ENCODE assay signal across 8 cellular contexts in the genomic region with DNA sequence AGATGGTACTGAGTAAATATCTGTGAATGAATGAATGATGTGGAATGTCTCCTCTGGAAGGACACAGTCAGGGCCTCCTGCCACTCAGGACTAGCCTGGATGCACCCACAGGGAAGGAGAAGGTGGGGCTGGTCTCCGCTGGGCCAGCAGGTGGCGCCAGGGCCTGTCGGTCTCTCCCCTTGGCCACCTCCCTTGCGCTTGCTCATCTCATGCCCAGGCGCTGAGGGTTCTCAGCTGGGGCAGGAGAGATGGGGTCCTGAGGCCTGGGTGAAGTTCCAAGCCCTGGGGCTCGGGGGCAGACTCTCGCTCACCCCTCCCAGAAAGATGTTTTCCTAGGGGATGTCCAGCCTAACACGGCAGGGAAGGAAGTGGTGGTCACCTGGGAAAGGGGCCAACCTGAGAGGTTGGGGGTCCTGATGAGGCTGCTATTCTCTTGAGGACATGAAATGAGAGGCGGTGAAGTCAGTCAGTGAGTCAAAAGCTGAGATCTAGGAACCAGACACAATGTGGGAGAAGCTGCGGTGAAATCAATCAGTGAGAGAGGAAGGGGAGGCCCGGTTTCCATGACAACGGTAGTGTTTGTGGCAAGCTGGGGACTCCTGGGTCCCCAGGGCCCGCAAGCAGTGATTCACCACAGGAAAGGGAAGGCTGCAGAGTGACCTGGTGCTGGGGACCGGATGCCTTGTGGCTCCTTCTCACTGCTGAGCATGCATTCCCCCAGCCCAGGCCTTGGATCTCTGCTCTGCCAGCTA. TPM values are rescaled to one million over a fixed set of nuclear protein-coding genes. Genes with fewer than 3 reads are reported as not detected.
A peak's percentile ranks its signal among the peaks of the same experiment; 100 is the strongest.
DNase-seq lines count a peak whose midpoint lies in the region; ATAC-seq and TF ChIP-seq lines count a peak whose summit lies in the region.

No MANE protein-coding gene starts in this region.

- peak overlapping the region; percentile 39 to 85 (median 78) for H3K4me3 Mint-ChIP-seq in CD4-positive, alpha-beta memory T cell

- peaks cover 3 to 4% of the 10 kb centered on the region in 2 donors for H3K27me3 Mint-ChIP-seq in CD4-positive, alpha-beta memory T cell

- peak overlapping the region; percentile 90 to 100 (median 99) for H3K27ac Mint-ChIP-seq in CD4-positive, alpha-beta memory T cell

- peak; percentile 88 to 98 (median 91) for DNase-seq in CD4-positive, alpha-beta memory T cell
- DNase-seq in HPDE6-E6E7 (ENCODE audit: extremely low spot score) (peak; percentile 81), NOMO-1 treated with DMSO at 0.1 percent for 48 hours (lab: John Stamatoyannopoulos, UW; ENCODE audit: unreplicated experiment) (peak; percentile 94), mucosa of descending colon (peak; percentile 90 to 95 (median 93))
- DNase-seq in activated CD8-positive, alpha-beta memory T cell treated with anti-CD3 and anti-CD28 coated beads, Interleukin-2, amount 50 U/mL, for 24 hours (ENCODE audit: extremely low read depth): peak; percentile 85
- DNase-seq in stimulated activated CD8-positive, alpha-beta memory T cell treated with anti-CD3 and anti-CD28 coated beads, Interleukin-4, amount 100 ng/mL, for 24 hours (ENCODE audit: low read depth): peak; percentile 83

- peaks cover 42 to 59% (median 48%) of the 10 kb centered on the region in 4 donors for H3K4me1 Mint-ChIP-seq in CD4-positive, alpha-beta memory T cell

- CTCF ChIA-PET in CD4-positive, alpha-beta memory T cell (lab: Charles Lee; ENCODE audit: partially characterized antibody): interaction anchor here (0.8 to 18.7 kb wide), 17 partner anchors 8 to 322 kb away, joined by 3 to 716 read pairs (median 6); a partner anchor contains a TSS

- H3K27ac ChIP-seq in CD4-positive, alpha-beta memory T cell (ENCODE audit: low read depth, low read length): peak overlapping the region; percentile 78

- H3K9me3 ChIP-seq in CD4-positive, alpha-beta memory T cell (ENCODE audit: control insufficient read depth in 1 of 2, low read length in 2 of 2): no peaks in the 10 kb centered on the region
- H3K9me3 ChIP-seq in endocrine pancreas (ENCODE audit: control insufficient read depth, low read length): no peaks in the 10 kb centered on the region
- H3K9me3 ChIP-seq in mucosa of descending colon: no peaks in the 10 kb centered on the region

- ATAC-seq in GM19463 (IDR thresholded peaks at IDR 0.05; ENCODE audit: unreplicated experiment): peak; percentile 48
- peak; percentile 86 for ATAC-seq in mucosa of descending colon

- H3K36me3 ChIP-seq in CD4-positive, alpha-beta memory T cell (ENCODE audit: insufficient read depth, low read length): no peaks in the 10 kb centered on the region
- no peaks in the 10 kb centered on the region for H3K36me3 ChIP-seq in endocrine pancreas (ENCODE audit: control insufficient read depth, insufficient read depth, low read length)
- no peaks in the 10 kb centered on the region for H3K36me3 ChIP-seq in mucosa of descending colon (ENCODE audit: low read depth)

- peak overlapping the region; percentile 22 for H3K9ac ChIP-seq in endocrine pancreas (ENCODE audit: control insufficient read depth, insufficient read depth, low read length)

- TF ChIP-seq CTCF in mucosa of descending colon (IDR thresholded peaks at IDR 0.05): peak; percentile 95

- peak overlapping the region in 1 of 2 donors; percentile 39 for H3K4me3 ChIP-seq in CD4-positive, alpha-beta memory T cell (ENCODE audit: low read length in 2 of 2)
- no peak overlapping the region for H3K4me3 ChIP-seq in endocrine pancreas (ENCODE audit: control insufficient read depth, insufficient read depth, low read length)
- no peak overlapping the region for H3K4me3 ChIP-seq in mucosa of descending colon

- H3K4me1 ChIP-seq in CD4-positive, alpha-beta memory T cell (ENCODE audit: insufficient read depth, low read length): peaks cover 37% of the 10 kb centered on the region
- H3K4me1 ChIP-seq in endocrine pancreas (ENCODE audit: control insufficient read depth, insufficient read depth, low read length) (no peaks in the 10 kb centered on the region), mucosa of descending colon (ENCODE audit: low read depth) (peaks cover 40% of the 10 kb centered on the region)

- peaks cover 0 to 3% (median 0%) of the 10 kb centered on the region in 8 donors for H3K9me3 Mint-ChIP-seq in CD4-positive, alpha-beta memory T cell

- peaks cover 0 to 4% of the 10 kb centered on the region in 2 donors for H3K36me3 Mint-ChIP-seq in CD4-positive, alpha-beta memory T cell

- H3K27me3 ChIP-seq in CD4-positive, alpha-beta memory T cell (ENCODE audit: insufficient read depth, low read length): no peaks in the 10 kb centered on the region
- H3K27me3 ChIP-seq in endocrine pancreas (ENCODE audit: control insufficient read depth, insufficient read depth, low read length): no peaks in the 10 kb centered on the region

- POLR2A ChIA-PET in CD4-positive, alpha-beta memory T cell (lab: Charles Lee; ENCODE audit: partially characterized antibody): interaction anchor here (1.0 to 19.7 kb wide), 7 partner anchors 9 to 186 kb away, joined by 3 to 527 read pairs (median 5); a partner anchor contains a TSS

- intact Hi-C loops in CD4-positive, alpha-beta memory T cell (cut with micrococcal nuclease): loop anchor here (1.0 to 10.0 kb wide), 5 partner anchors 9 to 408 kb away; a partner anchor contains a TSS
- intact Hi-C loops in mucosa of descending colon (cut with DNase I, micrococcal nuclease): loop anchor here in 1 of 2 donors (5.0 kb wide), 1 partner anchor 35 kb away; no protein-coding TSS in a partner anchor

RNA-seq across cellular contexts. Expression of a gene that starts 14.6 kb away (rescaled TPM):
- total RNA-seq in CD4-positive, alpha-beta memory T cell: not detected
- polyA plus RNA-seq in CD4-positive, alpha-beta memory T cell: not detected
- 1 to 10 TPM in 1 of 3 donors, under 1 TPM in 2; 0.32 to 2.5 (median 0.66) TPM for total RNA-seq in mucosa of descending colon

RNA-seq across cellular contexts. Expression of a gene that starts 17.7 kb away (rescaled TPM):
- 10 to 100 TPM; 29.7 to 33.8 TPM for total RNA-seq in CD4-positive, alpha-beta memory T cell
- polyA plus RNA-seq in CD4-positive, alpha-beta memory T cell: 10 to 100 TPM; 19.1 to 47.1 TPM
- 100 to 1,000 TPM; 263 to 334 (median 308) TPM for total RNA-seq in mucosa of descending colon

RNA-seq across cellular contexts. Expression of a gene that starts 35.9 kb away (rescaled TPM):
- total RNA-seq in CD4-positive, alpha-beta memory T cell: 1 to 10 TPM in 1 of 2 experiments, under 1 TPM in 1; 0.53 to 1.5 TPM
- polyA plus RNA-seq in CD4-positive, alpha-beta memory T cell: 1 to 10 TPM; 5.9 to 6.6 TPM
- 100 to 1,000 TPM in 2 of 3 donors, 10 to 100 TPM in 1; 85.1 to 242 (median 158) TPM for total RNA-seq in mucosa of descending colon

RNA-seq across cellular contexts. Expression of a gene that starts 42.2 kb away (rescaled TPM):
- total RNA-seq in CD4-positive, alpha-beta memory T cell: 10 to 100 TPM; 33.0 to 35.5 TPM
- 100 to 1,000 TPM; 136 to 151 TPM for polyA plus RNA-seq in CD4-positive, alpha-beta memory T cell
- total RNA-seq in mucosa of descending colon: 10 to 100 TPM; 49.8 to 73.4 (median 60.7) TPM

RNA-seq across cellular contexts. Expression of a gene that starts 43.2 kb away (rescaled TPM):
- 10 to 100 TPM; 38.0 to 39.5 TPM for total RNA-seq in CD4-positive, alpha-beta memory T cell
- 10 to 100 TPM in 1 of 2 donors, 1 to 10 TPM in 1; 8.9 to 12.7 TPM for polyA plus RNA-seq in CD4-positive, alpha-beta memory T cell
- 10 to 100 TPM; 23.7 to 36.9 (median 23.9) TPM for total RNA-seq in mucosa of descending colon

Comparison
In these comparisons a context has a peak if more than half of its experiments do, and no peak if none do; other contexts are left out.
1. RNA of a gene that starts 17.7 kb away (total RNA-seq): 263 to 334 TPM in mucosa of descending colon; 29.7 to 33.8 TPM in CD4-positive, alpha-beta memory T cell; every median in the first group is over 4 times any median in the second.
2. RNA of a gene that starts 35.9 kb away (total RNA-seq): 85.1 to 242 TPM in mucosa of descending colon; 0.53 to 1.5 TPM in CD4-positive, alpha-beta memory T cell; every median in the first group is over 10 times any median in the second.
3. Peak in every context shown above with its lines, with median percentiles within 50 percentile points of each other: DNase-seq.